1 cellular context compared by ENCODE assay signal in genomic region chr9:37079370-37080164, GRCh38.
A peak's percentile ranks its signal among the peaks of the same experiment; 100 is the strongest.
TF ChIP-seq lines count a peak whose summit lies in the region.

No MANE protein-coding gene starts in this region.

TF ChIP-seq in HepG2, 621 proteins besides CTCF, POLR2A, EP300 and RAD21 (continued from another document):
- TF ChIP-seq DZIP1 (CRISPR knock-in tag; IDR thresholded peaks at IDR 0.05) (peak; percentile 100), ZBTB8A (CRISPR knock-in tag; IDR thresholded peaks at IDR 0.05; ENCODE audit: borderline replicate concordance, low read depth) (peak; percentile 93; the same call in 1 of the 2 replicates), ZNF629 (CRISPR knock-in tag; conservative IDR thresholded peaks at IDR 0.05) (peak; percentile 71), PCBP2 (optimal IDR thresholded peaks at IDR 0.05; ENCODE audit: low read depth, low read length, poor library complexity, severe bottlenecking) (no peak), SOX13 (IDR thresholded peaks at IDR 0.05) (no peak), SOX13 (CRISPR knock-in tag; conservative IDR thresholded peaks at IDR 0.05 in 1 of 2, IDR thresholded peaks at IDR 0.05 in 1 of 2) (peak in 1 of 2 experiments; percentile 42; a peak in 2 of 4 replicates)
